ENCODE assay signal across 1 cellular context in genomic region chr4:185282968-185283367, GRCh38.
TF ChIP-seq lines count a peak whose summit lies in the region.

No MANE protein-coding gene starts in this region.

TF ChIP-seq in GM23338, 12 proteins besides CTCF, POLR2A, EP300 and RAD21 (continued from another document):
- TF ChIP-seq ZNF462 (CRISPR knock-in tag; IDR thresholded peaks at IDR 0.05) (no peak), EZH2phosphoT487 (IDR thresholded peaks at IDR 0.05; ENCODE audit: unreplicated experiment) (no peak), ZNF331 (CRISPR knock-in tag; IDR thresholded peaks at IDR 0.05; ENCODE audit: low read depth) (no peak), ETS1 (IDR thresholded peaks at IDR 0.05) (no peak), POLR2AphosphoS5 (IDR thresholded peaks at IDR 0.05; ENCODE audit: low read depth) (no peak), NANOG (IDR thresholded peaks at IDR 0.05; ENCODE audit: borderline replicate concordance) (no peak), EZH2 (IDR thresholded peaks at IDR 0.05; ENCODE audit: low read depth, unreplicated experiment) (no peak), ZNF114 (CRISPR knock-in tag; IDR thresholded peaks at IDR 0.05) (no peak)
